Comparison of ENCODE assay signal across 24 cellular contexts in the genomic region with DNA sequence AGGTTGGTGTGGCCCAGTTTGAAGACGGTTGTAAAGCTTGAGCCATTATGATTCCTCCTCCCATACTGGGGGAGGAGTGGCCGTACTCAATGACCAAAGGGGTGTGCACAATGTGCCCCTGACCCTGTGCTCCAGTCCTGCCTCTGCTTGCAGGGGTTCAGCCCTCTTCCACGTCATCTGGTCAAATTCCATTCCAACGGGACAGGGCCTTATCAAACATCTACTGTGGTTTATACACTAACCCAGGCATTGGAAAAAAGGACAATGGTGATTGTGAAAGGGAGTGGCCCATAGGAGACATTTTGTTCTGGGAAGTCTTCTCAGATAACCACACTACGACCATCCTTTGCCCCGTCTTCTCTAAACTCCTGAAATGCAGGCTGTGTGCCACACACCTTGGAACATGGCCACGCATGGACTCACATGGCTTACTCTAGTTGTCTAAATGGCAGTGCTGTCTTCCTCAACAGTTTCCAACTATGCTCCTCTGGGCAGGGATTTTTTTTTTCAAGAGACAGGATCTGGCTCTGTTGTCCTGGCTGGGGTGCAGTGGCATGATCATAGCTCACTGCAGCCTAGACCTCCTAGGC.
A peak's percentile ranks its signal among the peaks of the same experiment; 100 is the strongest.
DNase-seq lines count a peak whose midpoint lies in the region; ATAC-seq, FAIRE-seq and TF ChIP-seq lines count a peak whose summit lies in the region.
"Had no signal": no experiment of that assay in that cellular context is flagged by ENCODE, and none has a peak within 500 bp of the region (broad histone marks: within the 10 kb centered on the region; RNA-seq: fewer than 3 reads in every experiment).

No MANE protein-coding gene starts in this region.

- H3K9me3 ChIP-seq in BLaER1 treated with 17β-estradiol and CSF1 and Interleukin-3, amounts not matched to agents 10 nM and 100 nM (replicated peaks in 1 of 11): peaks cover 5 to 15% (median 11%) of the 10 kb centered on the region in 11 experiments; a peak in 18 of 22 replicates
- H3K9me3 ChIP-seq in lung (ENCODE audit: control insufficient read depth in 2 of 2, insufficient read depth in 1 of 2, low read length in 1 of 2) (no peaks in the 10 kb centered on the region), small intestine (ENCODE audit: control insufficient read depth, low read depth) (no peaks in the 10 kb centered on the region), sigmoid colon (no peaks in the 10 kb centered on the region)
- H3K9me3 ChIP-seq: MG63 had no signal

- H3K4me1 ChIP-seq in BLaER1 treated with 17β-estradiol and CSF1 and Interleukin-3, amounts not matched to agents 10 nM and 100 nM: peaks cover 10 to 45% (median 32%) of the 10 kb centered on the region in 10 experiments
- H3K4me1 ChIP-seq in lung (ENCODE audit: control insufficient read depth in 2 of 2, insufficient read depth in 2 of 2, low read length in 2 of 2) (peaks cover 0 to 4% of the 10 kb centered on the region in 2 donors), small intestine (ENCODE audit: control insufficient read depth in 2 of 2, insufficient read depth in 1 of 2, low read depth in 1 of 2, low read length in 1 of 2) (no peaks in the 10 kb centered on the region), sigmoid colon (no peaks in the 10 kb centered on the region)

- no peaks in the 10 kb centered on the region for H3K36me3 ChIP-seq in BLaER1 treated with 17β-estradiol and CSF1 and Interleukin-3, amounts not matched to agents 10 nM and 100 nM
- H3K36me3 ChIP-seq in lung (ENCODE audit: control insufficient read depth in 2 of 2, insufficient read depth in 2 of 2, low read length in 2 of 2): no peaks in the 10 kb centered on the region
- H3K36me3 ChIP-seq in small intestine (ENCODE audit: control insufficient read depth in 2 of 2, insufficient read depth in 2 of 2, low read length in 2 of 2): no peaks in the 10 kb centered on the region
- H3K36me3 ChIP-seq in sigmoid colon: no peaks in the 10 kb centered on the region
- H3K36me3 ChIP-seq: MG63 had no signal

- no peaks in the 10 kb centered on the region for H3K36me3 Mint-ChIP-seq in activated naive CD8-positive, alpha-beta T cell treated with anti-CD3 and anti-CD28 coated beads for 36 hours
- H3K36me3 Mint-ChIP-seq: CD8-positive, alpha-beta T cell had no signal

- TF ChIP-seq POLR2A in sigmoid colon (IDR thresholded peaks at IDR 0.05): no peak

- DNase-seq in amniotic epithelial cell (ENCODE audit: low read depth) (peak; percentile 73), lung (ENCODE audit: low spot score) (no peak), small intestine (peak; percentile 38), sigmoid colon (no peak)
- DNase-seq in activated naive CD8-positive, alpha-beta T cell treated with anti-CD3 and anti-CD28 coated beads for 36 hours: no peak
- DNase-seq: C1 segment of cervical spinal cord; Caco-2; CD8-positive, alpha-beta T cell; KG1; MG63; NCI-H1105 treated with DMSO at 0.1 percent for 48 hours; NCI-H2029; NCI-H446 treated with DMSO at 0.1 percent for 48 hours; NCI-H526; NCI-H82; NK-92 treated with Interleukin-12 subunit alpha and Interleukin-12 subunit beta, amount 100 ng/mL, for 24 hours; SHP77 had no signal

- no peak for ATAC-seq in lung (ENCODE audit: insufficient read depth, low FRiP score)
- ATAC-seq in GM21367 (IDR thresholded peaks at IDR 0.05; ENCODE audit: unreplicated experiment): no peak
- ATAC-seq in HG03139 (IDR thresholded peaks at IDR 0.05; ENCODE audit: unreplicated experiment): no peak
- ATAC-seq: CD8-positive, alpha-beta T cell; HCT116 had no signal

- no peak for FAIRE-seq in small intestine (lab: Jason Lieb, UNC)
- FAIRE-seq: G401.6, H1, HTR-8/SVneo had no signal

- TF ChIP-seq EP300 in sigmoid colon (IDR thresholded peaks at IDR 0.05): no peak

- intact Hi-C loops in sigmoid colon (cut with DNase I): no loop called here

- no peak overlapping the region for H3K4me3 ChIP-seq in BLaER1 treated with 17β-estradiol and CSF1 and Interleukin-3, amounts not matched to agents 10 nM and 100 nM
- H3K4me3 ChIP-seq in lung: peak overlapping the region; percentile 17
- H3K4me3 ChIP-seq in small intestine (ENCODE audit: low read depth in 1 of 2, low read length in 2 of 2): no peak overlapping the region
- no peak overlapping the region for H3K4me3 ChIP-seq in sigmoid colon
- H3K4me3 ChIP-seq: MG63 had no signal

- no peaks in the 10 kb centered on the region for H3K4me1 Mint-ChIP-seq in activated naive CD8-positive, alpha-beta T cell treated with anti-CD3 and anti-CD28 coated beads for 36 hours

- peaks cover 0 to 7% (median 0%) of the 10 kb centered on the region in 11 experiments; a peak in 1 of 22 replicates for H4K20me1 ChIP-seq in BLaER1 treated with 17β-estradiol and CSF1 and Interleukin-3, amounts not matched to agents 10 nM and 100 nM

- WGBS in lung, 2 donors: 91 to 95% methylated on average over 7 of the region's 7 CpGs
- 46 to 75% (median 59%) methylated on average over 7 of the region's 7 CpGs for WGBS in small intestine, 3 donors
- 72 to 83% methylated on average over 7 of the region's 7 CpGs for WGBS in sigmoid colon, 2 donors

- H3K27ac Mint-ChIP-seq in activated naive CD8-positive, alpha-beta T cell treated with anti-CD3 and anti-CD28 coated beads for 36 hours: no peak overlapping the region
- H3K27ac Mint-ChIP-seq: CD8-positive, alpha-beta T cell had no signal

- peak overlapping the region in 8 of 11 experiments; percentile 22 to 84 (median 76); a peak in 8 of 22 replicates for H3K4me2 ChIP-seq in BLaER1 treated with 17β-estradiol and CSF1 and Interleukin-3, amounts not matched to agents 10 nM and 100 nM

- TF ChIP-seq CTCF in lung (IDR thresholded peaks at IDR 0.05; ENCODE audit: control extremely low read depth, extremely low read depth) (no peak), sigmoid colon (IDR thresholded peaks at IDR 0.05) (no peak)

- H3K4me3 Mint-ChIP-seq in activated naive CD8-positive, alpha-beta T cell treated with anti-CD3 and anti-CD28 coated beads for 36 hours: no peak overlapping the region
- H3K4me3 Mint-ChIP-seq: CD8-positive, alpha-beta T cell had no signal

- no peak overlapping the region for H3K27ac ChIP-seq in BLaER1 treated with 17β-estradiol and CSF1 and Interleukin-3, amounts not matched to agents 10 nM and 100 nM
- H3K27ac ChIP-seq in lung (ENCODE audit: low read depth in 1 of 2, low read length in 1 of 2) (no peak overlapping the region), small intestine (ENCODE audit: low read depth in 1 of 2, low read length in 1 of 2) (no peak overlapping the region), sigmoid colon (peak overlapping the region in 1 of 4 donors; percentile 74)

- H3K9ac ChIP-seq in BLaER1 treated with 17β-estradiol and CSF1 and Interleukin-3, amounts not matched to agents 10 nM and 100 nM: no peak overlapping the region

- peaks cover 0 to 9% (median 0%) of the 10 kb centered on the region in 11 experiments; a peak in 1 of 22 replicates for H3K27me3 ChIP-seq in BLaER1 treated with 17β-estradiol and CSF1 and Interleukin-3, amounts not matched to agents 10 nM and 100 nM
- H3K27me3 ChIP-seq in lung (ENCODE audit: control insufficient read depth, insufficient read depth): no peaks in the 10 kb centered on the region
- no peaks in the 10 kb centered on the region for H3K27me3 ChIP-seq in small intestine (ENCODE audit: control insufficient read depth in 2 of 2, insufficient read depth in 2 of 2, low read length in 2 of 2)
- no peaks in the 10 kb centered on the region for H3K27me3 ChIP-seq in sigmoid colon
- H3K27me3 ChIP-seq: MG63 had no signal

- no peaks in the 10 kb centered on the region for H3K27me3 Mint-ChIP-seq in activated naive CD8-positive, alpha-beta T cell treated with anti-CD3 and anti-CD28 coated beads for 36 hours

- H3K9me3 Mint-ChIP-seq in activated naive CD8-positive, alpha-beta T cell treated with anti-CD3 and anti-CD28 coated beads for 36 hours: peaks cover 1% of the 10 kb centered on the region
- H3K9me3 Mint-ChIP-seq: CD8-positive, alpha-beta T cell had no signal

Comparison
In these comparisons a context has a peak if more than half of its experiments do, and no peak if none do; other contexts are left out.
1. DNase-seq: peak in amniotic epithelial cell (single experiment) and small intestine (single experiment); none in lung (single experiment), activated naive CD8-positive, alpha-beta T cell treated with anti-CD3 and anti-CD28 coated beads for 36 hours (single experiment) and sigmoid colon (single experiment).